Comparison of ENCODE assay signal across 22 cellular contexts in genomic region chr16:72937360-72937759, GRCh38.
DNase-seq lines count a peak whose midpoint lies in the region; ATAC-seq, FAIRE-seq and TF ChIP-seq lines count a peak whose summit lies in the region.
"Had no signal": no experiment of that assay in that cellular context is flagged by ENCODE, and none has a peak within 500 bp of the region (broad histone marks: within the 10 kb centered on the region; RNA-seq: fewer than 3 reads in every experiment).

No MANE protein-coding gene starts in this region.

- no peak overlapping the region for H3K56ac ChIP-seq in H1 (replicated peaks; ENCODE audit: insufficient read length, low read depth, low read length)

- H3K9me3 ChIP-seq in BLaER1 treated with 17β-estradiol and CSF1 and Interleukin-3, amounts not matched to agents 10 nM and 100 nM (replicated peaks in 1 of 11): no peaks in the 10 kb centered on the region
- no peaks in the 10 kb centered on the region for H3K9me3 ChIP-seq in HEK293 (ENCODE audit: control insufficient read depth, insufficient read depth, low read depth, low read length)
- H3K9me3 ChIP-seq in H1 (ENCODE audit: insufficient read depth in 2 of 2, low read depth in 1 of 2, low read length in 1 of 2): no peaks in the 10 kb centered on the region
- H3K9me3 ChIP-seq: colonic mucosa, HAP-1, heart left ventricle, tibial nerve had no signal

- POLR2A ChIA-PET in HEK293 (lab: Yijun Ruan, JAX): no interaction called here
- POLR2A ChIA-PET in H1 (lab: Charles Lee; ENCODE audit: partially characterized antibody): interaction anchor here (0.7 kb wide), 1 partner anchor 126 kb away, joined by 3 read pairs; no protein-coding TSS in a partner anchor

- H2AFZ ChIP-seq in H1 (ENCODE audit: low read length): no peak overlapping the region

- no peak overlapping the region for H3K23ac ChIP-seq in H1 (ENCODE audit: insufficient read length)

- no peak overlapping the region for H2AK5ac ChIP-seq in H1 (ENCODE audit: low read depth, low read length)

- no peak overlapping the region for H3K4me3 ChIP-seq in BLaER1 treated with 17β-estradiol and CSF1 and Interleukin-3, amounts not matched to agents 10 nM and 100 nM
- H3K4me3 ChIP-seq in HEK293 (ENCODE audit: low read depth, low read length) (no peak overlapping the region), H1 (ENCODE audit: extremely low read depth in 1 of 4, insufficient read depth in 2 of 4, low read depth in 3 of 4, low read length in 4 of 4) (no peak overlapping the region)
- H3K4me3 ChIP-seq: colonic mucosa, HAP-1, heart left ventricle, tibial nerve had no signal

- no peak overlapping the region for H4K5ac ChIP-seq in H1 (ENCODE audit: insufficient read length, low read depth, low read length)

- no peak overlapping the region for H2BK5ac ChIP-seq in H1 (ENCODE audit: low read depth, low read length)

- no peak for TF ChIP-seq EP300 in H1 (IDR thresholded peaks at IDR 0.05; ENCODE audit: borderline replicate concordance in 1 of 2, low read depth in 2 of 2, low read length in 2 of 2)

- DNase-seq in H1 (ENCODE audit: low read depth in 1 of 2, low spot score in 2 of 2) (no peak), posterior vena cava (ENCODE audit: low spot score) (peak; percentile 79), iPS-NIHi7 (ENCODE audit: extremely low spot score) (no peak)
- no peak for DNase-seq in activated T-cell treated with anti-CD3 and anti-CD28 coated beads, Interleukin-2, amount 50 U/mL, for 1 hour
- DNase-seq: activated T-cell treated with anti-CD3 and anti-CD28 coated beads, Interleukin-2, amount 50 U/mL, for 4 hours; CD8-positive, alpha-beta T cell; colonic mucosa; DND-41; heart left ventricle; NCI-H1105; NCI-H2081 treated with DMSO at 0.1 percent for 48 hours; NCI-H510A; occipital lobe; stimulated activated CD4-positive, alpha-beta T cell treated with anti-CD3 and anti-CD28 coated beads, Interleukin-1b, Interleukin-23, amount 100 ng/mL, for 48 hours; stimulated activated naive CD4-positive, alpha-beta T cell treated with Interleukin-2 at 50 U/mL for 16 hours had no signal

- H2BK12ac ChIP-seq in H1 (ENCODE audit: low read depth, low read length): no peak overlapping the region

- H3K79me2 ChIP-seq in H1 (ENCODE audit: control insufficient read depth in 1 of 2, insufficient read depth in 2 of 2, low read length in 2 of 2): no peaks in the 10 kb centered on the region

- no peak overlapping the region for H3K4ac ChIP-seq in H1 (replicated peaks; ENCODE audit: insufficient read length, low read depth, low read length)

- TF ChIP-seq CTCF in HEK293 (tag by site-specific recombination; IDR thresholded peaks at IDR 0.05): no peak
- TF ChIP-seq CTCF in H1 (IDR thresholded peaks at IDR 0.05; ENCODE audit: control extremely low read depth in 1 of 3, insufficient read depth in 1 of 3, low read depth in 1 of 3, low read length in 3 of 3): no peak

- no peak for ATAC-seq in HG03571 (IDR thresholded peaks at IDR 0.05; ENCODE audit: unreplicated experiment)
- no peak for ATAC-seq in HG02970 (IDR thresholded peaks at IDR 0.05; ENCODE audit: low FRiP score, unreplicated experiment)
- ATAC-seq: activated CD4-positive, CD25-positive, alpha-beta regulatory T cell treated with anti-CD3 and anti-CD28 coated beads, Interleukin-2, amount 50 U/mL, for 24 hours; activated T-cell treated with anti-CD3 and anti-CD28 coated beads, Interleukin-2, amount 50 U/mL, for 4 hours; CD8-positive, alpha-beta T cell; heart left ventricle had no signal

- peak overlapping the region; percentile 77; the same call in 1 of the 2 replicates for H2BK15ac ChIP-seq in H1 (ENCODE audit: low read length)

- H3K36me3 ChIP-seq in BLaER1 treated with 17β-estradiol and CSF1 and Interleukin-3, amounts not matched to agents 10 nM and 100 nM: peaks cover 0 to 40% (median 0%) of the 10 kb centered on the region in 11 experiments; a peak in 4 of 22 replicates
- H3K36me3 ChIP-seq in HEK293 (ENCODE audit: control insufficient read depth in 2 of 2, insufficient read depth in 1 of 2, low read length in 2 of 2) (no peaks in the 10 kb centered on the region), H1 (ENCODE audit: control insufficient read depth in 2 of 4, insufficient read depth in 4 of 4, low read length in 3 of 4) (no peaks in the 10 kb centered on the region; a peak in 1 of 8 replicates)
- H3K36me3 ChIP-seq: colonic mucosa, HAP-1, heart left ventricle, tibial nerve had no signal

- intact Hi-C loops in posterior vena cava (cut with DNase I): no loop called here

- FAIRE-seq in H1 (lab: Jason Lieb, UNC): no peak

- H4K20me1 ChIP-seq in BLaER1 treated with 17β-estradiol and CSF1 and Interleukin-3, amounts not matched to agents 10 nM and 100 nM: peaks cover 0 to 99% (median 0%) of the 10 kb centered on the region in 11 experiments; a peak in 6 of 22 replicates
- no peaks in the 10 kb centered on the region for H4K20me1 ChIP-seq in H1 (replicated peaks in 1 of 2; ENCODE audit: control insufficient read depth in 1 of 2, insufficient read depth in 2 of 2, low read length in 2 of 2)

- no peak overlapping the region for H3K27ac ChIP-seq in BLaER1 treated with 17β-estradiol and CSF1 and Interleukin-3, amounts not matched to agents 10 nM and 100 nM
- no peak overlapping the region for H3K27ac ChIP-seq in HEK293 (ENCODE audit: extremely low read depth, low read depth, low read length)
- no peak overlapping the region for H3K27ac ChIP-seq in H1 (ENCODE audit: low read depth, low read length)
- H3K27ac ChIP-seq: colonic mucosa had no signal

- H4K91ac ChIP-seq in H1 (replicated peaks; ENCODE audit: insufficient read length, low read length): no peak overlapping the region

- H2BK20ac ChIP-seq in H1 (ENCODE audit: low read length): 0 out of 2 replicates have a peak overlapping the region, but pooled peaks have one; percentile 15

- H3K18ac ChIP-seq in H1 (ENCODE audit: extremely low read depth, low read length): no peak overlapping the region

- no peak for TF ChIP-seq POLR2A in H1 (IDR thresholded peaks at IDR 0.05; ENCODE audit: control extremely low read depth in 1 of 2, low read depth in 2 of 2, low read length in 2 of 2)

- H3K27me3 ChIP-seq in BLaER1 treated with 17β-estradiol and CSF1 and Interleukin-3, amounts not matched to agents 10 nM and 100 nM: no peaks in the 10 kb centered on the region
- H3K27me3 ChIP-seq in H1 (replicated peaks in 1 of 4; ENCODE audit: control insufficient read depth in 3 of 4, extremely low read depth in 1 of 4, insufficient read depth in 3 of 4, low read length in 3 of 4): no peaks in the 10 kb centered on the region
- H3K27me3 ChIP-seq: colonic mucosa, heart left ventricle, tibial nerve had no signal

- H3K14ac ChIP-seq in H1 (ENCODE audit: insufficient read length): no peak overlapping the region

- no peak for TF ChIP-seq RAD21 in H1 (IDR thresholded peaks at IDR 0.05 in 1 of 2, conservative IDR thresholded peaks at IDR 0.05 in 1 of 2; ENCODE audit: low read depth in 2 of 2, low read length in 2 of 2)

- H3K4me1 ChIP-seq in BLaER1 treated with 17β-estradiol and CSF1 and Interleukin-3, amounts not matched to agents 10 nM and 100 nM: peaks cover 1 to 38% (median 18%) of the 10 kb centered on the region in 10 experiments; a peak in 14 of 20 replicates
- H3K4me1 ChIP-seq in HEK293 (ENCODE audit: control insufficient read depth, insufficient read depth, low read length) (peaks cover 8% of the 10 kb centered on the region), H1 (replicated peaks in 1 of 4; ENCODE audit: control insufficient read depth in 3 of 4, insufficient read depth in 4 of 4, low read length in 3 of 4) (peaks cover 5 to 17% (median 7%) of the 10 kb centered on the region in 4 experiments; a peak in 6 of 7 replicates)

- H2BK120ac ChIP-seq in H1 (replicated peaks; ENCODE audit: low read depth, low read length): no peak overlapping the region

- no peak overlapping the region for H3K9ac ChIP-seq in BLaER1 treated with 17β-estradiol and CSF1 and Interleukin-3, amounts not matched to agents 10 nM and 100 nM
- H3K9ac ChIP-seq in H1 (replicated peaks in 1 of 4; ENCODE audit: extremely low read depth in 1 of 4, low read depth in 3 of 4, low read length in 3 of 4): no peak overlapping the region

- H4K8ac ChIP-seq in H1 (ENCODE audit: extremely low read depth, insufficient read depth, low read length): no peak overlapping the region

- CTCF ChIA-PET in HEK293 (lab: Yijun Ruan, JAX): interaction anchor here (1.3 kb wide), 1 partner anchor 15 kb away, joined by 3 read pairs; no protein-coding TSS in a partner anchor
- CTCF ChIA-PET in H1 (lab: Charles Lee; ENCODE audit: partially characterized antibody): interaction anchor here (1.2 to 3.1 kb wide), 5 partner anchors 48 to 105 kb away, joined by 3 to 15 read pairs (median 7); no protein-coding TSS in a partner anchor

- H3K23me2 ChIP-seq in H1 (ENCODE audit: low read depth, low read length): no peaks in the 10 kb centered on the region

- H3K79me1 ChIP-seq in H1 (ENCODE audit: low read depth, low read length): no peaks in the 10 kb centered on the region

- H3K4me2 ChIP-seq in BLaER1 treated with 17β-estradiol and CSF1 and Interleukin-3, amounts not matched to agents 10 nM and 100 nM: peak overlapping the region in 7 of 11 experiments; percentile 10 to 75 (median 45); a peak in 9 of 22 replicates
- no peak overlapping the region for H3K4me2 ChIP-seq in H1 (ENCODE audit: insufficient read depth in 1 of 2, low read depth in 2 of 2, low read length in 2 of 2)

- WGBS in H1 (ENCODE audit: extremely low coverage in 1 of 2, insufficient coverage in 1 of 2, insufficient read length in 1 of 2, insufficient replicate concordance in 2 of 2, low coverage in 1 of 2, low lambda C conversion rate in 2 of 2, missing lambda C conversion rate in 1 of 2), 2 experiments: 98% methylated on average over 6 of the region's 9 CpGs; no CpG with 5 or more reads in 1 of the 2 experiments

TF ChIP-seq in HEK293, 187 proteins besides CTCF, POLR2A, EP300 and RAD21:
- TF ChIP-seq ZBTB20 (tag by site-specific recombination; IDR thresholded peaks at IDR 0.05) (0 out of 2 replicates have a peak, but pooled peaks have one; percentile 15), ZNF37A (tag by site-specific recombination; IDR thresholded peaks at IDR 0.05) (no peak)

TF ChIP-seq in H1, 55 proteins besides CTCF, POLR2A, EP300 and RAD21:
- TF ChIP-seq JUN (IDR thresholded peaks at IDR 0.05; ENCODE audit: low read depth, low read length): no peak
- TF ChIP-seq CTBP2 (IDR thresholded peaks at IDR 0.05; ENCODE audit: borderline replicate concordance, insufficient read depth, insufficient read length, low read length): no peak

Comparison
In these comparisons a context has a peak if more than half of its experiments do, and no peak if none do; other contexts are left out.
1. H3K4me2 ChIP-seq: peak in BLaER1 treated with 17β-estradiol and CSF1 and Interleukin-3, amounts not matched to agents 10 nM and 100 nM (7 of 11); none in H1 (0 of 2).